1 cellular context compared by ENCODE assay signal in genomic region chr12:101372431-101372830, GRCh38.
TF ChIP-seq lines count a peak whose summit lies in the region.

No MANE protein-coding gene starts in this region.

TF ChIP-seq in WTC11, 78 proteins besides CTCF, POLR2A, EP300 and RAD21 (continued from another document):
- TF ChIP-seq AFF4 (CRISPR knock-in tag; IDR thresholded peaks at IDR 0.05; ENCODE audit: borderline replicate concordance) (no peak), PREB (CRISPR knock-in tag; IDR thresholded peaks at IDR 0.05; ENCODE audit: borderline replicate concordance) (no peak), TEAD4 (CRISPR knock-in tag; IDR thresholded peaks at IDR 0.05) (no peak), NR3C1 (CRISPR knock-in tag; conservative IDR thresholded peaks at IDR 0.05; ENCODE audit: low read depth) (no peak), TEAD1 (CRISPR knock-in tag; IDR thresholded peaks at IDR 0.05) (no peak), USF1 (CRISPR knock-in tag; IDR thresholded peaks at IDR 0.05) (no peak)
